In the genomic region with DNA sequence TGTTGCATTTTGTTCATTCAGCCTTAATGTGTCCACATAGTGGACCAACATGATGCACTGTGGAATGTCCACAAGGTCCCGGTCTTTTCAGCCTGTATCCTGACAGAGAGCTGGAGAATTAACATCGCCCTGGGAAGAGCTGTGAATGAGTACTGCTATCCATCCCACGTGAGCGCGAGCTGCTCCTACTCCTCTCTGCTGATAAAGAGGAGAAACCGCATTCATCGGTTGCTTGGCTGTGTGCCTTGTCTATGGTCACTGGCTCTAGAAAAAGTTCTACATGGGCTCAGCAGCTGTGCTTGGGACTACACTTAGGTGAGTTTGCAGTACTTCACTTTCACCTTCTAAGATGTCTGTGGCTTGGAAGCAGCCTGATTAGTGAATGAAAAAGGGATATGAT, we compare ENCODE assay signal across 26 cellular contexts. TPM values are rescaled to one million over a fixed set of nuclear protein-coding genes. Genes with fewer than 3 reads are reported as not detected.
"Had no signal": no experiment of that assay in that cellular context is flagged by ENCODE, and none has a peak within 500 bp of the region (broad histone marks: within the 10 kb centered on the region; RNA-seq: fewer than 3 reads in every experiment).

No MANE protein-coding gene starts in this region.

- DNase-seq: activated CD4-positive, alpha-beta memory T cell treated with anti-CD3 and anti-CD28 coated beads for 36 hours; activated CD4-positive, alpha-beta T cell treated with anti-CD3 and anti-CD28 coated beads, Interleukin-2, amount 10 ng/mL, durations not matched to agents 24 days and 14 days; activated CD4-positive, CD25-positive, alpha-beta regulatory T cell treated with anti-CD3 and anti-CD28 coated beads, Interleukin-2, amount 50 U/mL, for 72 hours; activated CD8-positive, alpha-beta memory T cell treated with anti-CD3 and anti-CD28 coated beads, Interleukin-2, amount 50 U/mL, for 48 hours; activated naive CD8-positive, alpha-beta T cell treated with anti-CD3 and anti-CD28 coated beads, Interleukin-2, amount 50 U/mL, for 24 hours; activated T-cell treated with anti-CD3 and anti-CD28 coated beads, Interleukin-2, amount 50 U/mL, for 24 hours; endodermal cell; foreskin keratinocyte; kidney glomerular epithelial cell; left lung; midbrain; naive thymus-derived CD4-positive, alpha-beta T cell; right cardiac atrium; stimulated activated CD4-positive, alpha-beta T cell treated with anti-CD3 and anti-CD28 coated beads, Interleukin-2, amount 100 ng/mL, for 48 hours; stimulated activated naive CD8-positive, alpha-beta T cell treated with anti-CD3 and anti-CD28 coated beads, Interleukin-15, Interleukin-2, amounts not matched to agents 100 U/mL and 50 U/mL, for 24 hours; T-helper 17 cell; T1000; uterus; WERI-Rb-1 had no signal

- ATAC-seq: activated naive CD8-positive, alpha-beta T cell treated with anti-CD3 and anti-CD28 coated beads, Interleukin-2, amount 50 U/mL, for 24 hours; esophagus mucosa; foreskin keratinocyte; left lung; naive thymus-derived CD4-positive, alpha-beta T cell; stimulated activated naive CD8-positive, alpha-beta T cell treated with anti-CD3 and anti-CD28 coated beads, Interleukin-15, Interleukin-2, amounts not matched to agents 100 U/mL and 50 U/mL, for 24 hours; T-helper 17 cell had no signal

RNA-seq across cellular contexts. Expression of a gene that starts 31.1 kb away (rescaled TPM):
- total RNA-seq: activated CD4-positive, alpha-beta memory T cell treated with anti-CD3 and anti-CD28 coated beads for 36 hours; activated CD4-positive, alpha-beta T cell treated with anti-CD3 and anti-CD28 coated beads, Interleukin-2, amount 10 ng/mL, durations not matched to agents 24 days and 14 days; activated CD8-positive, alpha-beta memory T cell treated with anti-CD3 and anti-CD28 coated beads for 36 hours; activated T-helper 2 cell treated with anti-CD3 and anti-CD28 coated beads, Interferon-gamma antibody, Interleukin-2, Interleukin-4, amounts not matched to agents 10 μg/mL and 5 μg/mL and 100 μg/mL, durations not matched to agents 14 hours and 24 hours and 36 hours; esophagus mucosa; foreskin keratinocyte; glomerular endothelial cell; left lung; lung microvascular endothelial cell; naive thymus-derived CD4-positive, alpha-beta T cell; omental fat pad; T-helper 17 cell; thoracic aorta had no signal
- polyA plus RNA-seq: foreskin keratinocyte; naive thymus-derived CD4-positive, alpha-beta T cell had no signal
